In genomic region chr10:125132331-125132730, GRCh38 we compare ENCODE assay signal across 23 cellular contexts. TPM values are rescaled to one million over a fixed set of nuclear protein-coding genes. Genes with fewer than 3 reads are reported as not detected.
DNase-seq lines count a peak whose midpoint lies in the region; ATAC-seq, FAIRE-seq and TF ChIP-seq lines count a peak whose summit lies in the region.
"Had no signal": no experiment of that assay in that cellular context is flagged by ENCODE, and none has a peak within 500 bp of the region (broad histone marks: within the 10 kb centered on the region; RNA-seq: fewer than 3 reads in every experiment).

No MANE protein-coding gene starts in this region.

- peaks cover 3% of the 10 kb centered on the region for H3K27me3 Mint-ChIP-seq in activated CD4-positive, alpha-beta T cell treated with anti-CD3 and anti-CD28 coated beads for 36 hours

- no peak overlapping the region for H4K91ac ChIP-seq in H1 (replicated peaks; ENCODE audit: insufficient read length, low read length)
- no peak overlapping the region for H4K91ac ChIP-seq in trophoblast cell (ENCODE audit: low read depth, low read length)

- H2AK5ac ChIP-seq in H1 (ENCODE audit: low read depth, low read length), result no peak overlapping the region
- H2AK5ac ChIP-seq in trophoblast cell (ENCODE audit: low read length), result no peak overlapping the region

- H3K56ac ChIP-seq in H1 (replicated peaks; ENCODE audit: insufficient read length, low read depth, low read length), result no peak overlapping the region

- no peak for TF ChIP-seq POLR2A in H1 (IDR thresholded peaks at IDR 0.05; ENCODE audit: control extremely low read depth in 1 of 2, low read depth in 2 of 2, low read length in 2 of 2)

- H3K36me3 Mint-ChIP-seq in activated CD4-positive, alpha-beta T cell treated with anti-CD3 and anti-CD28 coated beads for 36 hours (ENCODE audit: low read depth), result no peaks in the 10 kb centered on the region
- H3K36me3 Mint-ChIP-seq: CD4-positive, alpha-beta memory T cell; T-cell had no signal

- CTCF ChIA-PET in H1 (lab: Charles Lee; ENCODE audit: partially characterized antibody), result interaction anchor here (1.2 kb wide), 1 partner anchor 23 kb away, joined by 3 read pairs; no protein-coding TSS in a partner anchor
- CTCF ChIA-PET in activated CD4-positive, alpha-beta T cell treated with anti-CD3 and anti-CD28 coated beads for 36 hours (lab: Charles Lee), result no interaction called here

- H3K4me1 ChIP-seq in H1 (replicated peaks in 1 of 4; ENCODE audit: control insufficient read depth in 3 of 4, insufficient read depth in 4 of 4, low read length in 3 of 4) (peaks cover 21 to 54% (median 39%) of the 10 kb centered on the region in 4 experiments), trophoblast cell (ENCODE audit: control insufficient read depth in 1 of 2, insufficient read depth in 2 of 2, low read length in 2 of 2) (peaks cover 3 to 19% of the 10 kb centered on the region in 2 experiments)
- H3K4me1 ChIP-seq: BE2C had no signal

- ATAC-seq in activated CD4-positive, alpha-beta T cell treated with anti-CD3 and anti-CD28 coated beads for 36 hours, result no peak
- ATAC-seq: GM12878, HepG2, Right ventricle myocardium inferior, T-cell had no signal

- POLR2A ChIA-PET in H1 (lab: Charles Lee; ENCODE audit: partially characterized antibody), result interaction anchor here (3.7 kb wide), 1 partner anchor 21 kb away, joined by 14 read pairs; no protein-coding TSS in a partner anchor
- POLR2A ChIA-PET in activated CD4-positive, alpha-beta T cell treated with anti-CD3 and anti-CD28 coated beads for 36 hours (lab: Charles Lee), result no interaction called here

- no peak for TF ChIP-seq CTCF in H1 (IDR thresholded peaks at IDR 0.05; ENCODE audit: control extremely low read depth in 1 of 3, insufficient read depth in 1 of 3, low read depth in 1 of 3, low read length in 3 of 3)

- H4K12ac ChIP-seq in trophoblast cell (ENCODE audit: low read depth, low read length), result no peak overlapping the region

- H4K8ac ChIP-seq in H1 (ENCODE audit: extremely low read depth, insufficient read depth, low read length) (no peak overlapping the region), trophoblast cell (ENCODE audit: low read depth, low read length) (no peak overlapping the region)

- H3K23ac ChIP-seq in H1 (ENCODE audit: insufficient read length), result no peak overlapping the region
- H3K23ac ChIP-seq in trophoblast cell (ENCODE audit: low read length), result no peak overlapping the region

- FAIRE-seq in H1 (lab: Jason Lieb, UNC), result no peak
- FAIRE-seq: G401.6, GM12878, HepG2 had no signal

- H2BK12ac ChIP-seq in H1 (ENCODE audit: low read depth, low read length), result no peak overlapping the region
- no peak overlapping the region for H2BK12ac ChIP-seq in trophoblast cell (ENCODE audit: low read length)

- no peak overlapping the region for H3K27ac ChIP-seq in H1 (ENCODE audit: low read depth, low read length)
- no peak overlapping the region for H3K27ac ChIP-seq in trophoblast cell (ENCODE audit: low read depth, low read length)
- H3K27ac ChIP-seq: SK-N-MC had no signal

- H3K9ac ChIP-seq in H1 (replicated peaks in 1 of 4; ENCODE audit: extremely low read depth in 1 of 4, low read depth in 3 of 4, low read length in 3 of 4), result no peak overlapping the region
- no peak overlapping the region for H3K9ac ChIP-seq in trophoblast cell (ENCODE audit: low read length)

- H3K27me3 ChIP-seq in H1 (replicated peaks in 1 of 4; ENCODE audit: control insufficient read depth in 3 of 4, extremely low read depth in 1 of 4, insufficient read depth in 3 of 4, low read length in 3 of 4) (no peaks in the 10 kb centered on the region), trophoblast cell (ENCODE audit: insufficient read depth, low read length) (no peaks in the 10 kb centered on the region)
- H3K27me3 ChIP-seq: BE2C had no signal

- H3K79me1 ChIP-seq in H1 (ENCODE audit: low read depth, low read length) (peaks cover 28% of the 10 kb centered on the region), trophoblast cell (ENCODE audit: low read length) (no peaks in the 10 kb centered on the region)

- no peak overlapping the region for H2BK15ac ChIP-seq in H1 (ENCODE audit: low read length)

- WGBS in H1 (ENCODE audit: extremely low coverage in 1 of 2, insufficient coverage in 1 of 2, insufficient read length in 1 of 2, insufficient replicate concordance in 2 of 2, low coverage in 1 of 2, low lambda C conversion rate in 2 of 2, missing lambda C conversion rate in 1 of 2), 2 experiments, result 82% methylated on average over 4 of the region's 4 CpGs; no CpG with 5 or more reads in 1 of the 2 experiments
- no CpG with 5 or more reads among the region's 4 CpGs for WGBS in trophoblast cell (ENCODE audit: extremely low coverage, insufficient coverage, insufficient read length)

- H3K9me3 ChIP-seq in H1 (ENCODE audit: insufficient read depth in 2 of 2, low read depth in 1 of 2, low read length in 1 of 2) (no peaks in the 10 kb centered on the region), trophoblast cell (ENCODE audit: insufficient read depth, low read depth, low read length) (no peaks in the 10 kb centered on the region)
- H3K9me3 ChIP-seq: BE2C had no signal

- H3K4me3 ChIP-seq in H1 (ENCODE audit: extremely low read depth in 1 of 4, insufficient read depth in 2 of 4, low read depth in 3 of 4, low read length in 4 of 4), result no peak overlapping the region
- H3K4me3 ChIP-seq in trophoblast cell (ENCODE audit: low read depth, low read length), result no peak overlapping the region
- H3K4me3 ChIP-seq: GM12878, SK-N-MC had no signal

- H3K4ac ChIP-seq in H1 (replicated peaks; ENCODE audit: insufficient read length, low read depth, low read length), result no peak overlapping the region
- peak overlapping the region; percentile 22 for H3K4ac ChIP-seq in trophoblast cell (ENCODE audit: low read depth, low read length)

- no peak overlapping the region for H2BK20ac ChIP-seq in H1 (ENCODE audit: low read length)

- H3K4me3 Mint-ChIP-seq in activated CD4-positive, alpha-beta T cell treated with anti-CD3 and anti-CD28 coated beads for 36 hours, result no peak overlapping the region
- H3K4me3 Mint-ChIP-seq: CD4-positive, alpha-beta memory T cell; T-cell had no signal

- peaks cover 6 to 59% (median 13%) of the 10 kb centered on the region in 4 experiments; a peak in 7 of 8 replicates for H3K36me3 ChIP-seq in H1 (ENCODE audit: control insufficient read depth in 2 of 4, insufficient read depth in 4 of 4, low read length in 3 of 4)
- peaks cover 17 to 24% of the 10 kb centered on the region in 2 experiments for H3K36me3 ChIP-seq in trophoblast cell (ENCODE audit: control insufficient read depth in 1 of 2, insufficient read depth in 2 of 2, low read length in 2 of 2)

- no peaks in the 10 kb centered on the region for H3K9me3 Mint-ChIP-seq in activated CD4-positive, alpha-beta T cell treated with anti-CD3 and anti-CD28 coated beads for 36 hours (ENCODE audit: low read depth)

- no peak for TF ChIP-seq RAD21 in H1 (IDR thresholded peaks at IDR 0.05 in 1 of 2, conservative IDR thresholded peaks at IDR 0.05 in 1 of 2; ENCODE audit: low read depth in 2 of 2, low read length in 2 of 2)

- no peaks in the 10 kb centered on the region for H3K4me1 Mint-ChIP-seq in activated CD4-positive, alpha-beta T cell treated with anti-CD3 and anti-CD28 coated beads for 36 hours
- H3K4me1 Mint-ChIP-seq: CD4-positive, alpha-beta memory T cell; T-cell had no signal

- no peaks in the 10 kb centered on the region for H3K23me2 ChIP-seq in H1 (ENCODE audit: low read depth, low read length)

- H3K14ac ChIP-seq in H1 (ENCODE audit: insufficient read length) (no peak overlapping the region), trophoblast cell (ENCODE audit: low read length) (no peak overlapping the region)

- H2BK5ac ChIP-seq in H1 (ENCODE audit: low read depth, low read length) (no peak overlapping the region), trophoblast cell (ENCODE audit: low read depth, low read length, poor library complexity) (no peak overlapping the region)

- peaks cover 81 to 100% of the 10 kb centered on the region in 2 experiments for H3K79me2 ChIP-seq in H1 (ENCODE audit: control insufficient read depth in 1 of 2, insufficient read depth in 2 of 2, low read length in 2 of 2)
- H3K79me2 ChIP-seq in trophoblast cell (ENCODE audit: control insufficient read depth, insufficient read depth, low read length, poor library complexity), result peaks cover 4% of the 10 kb centered on the region

- TF ChIP-seq EP300 in H1 (IDR thresholded peaks at IDR 0.05; ENCODE audit: borderline replicate concordance in 1 of 2, low read depth in 2 of 2, low read length in 2 of 2), result no peak

- intact Hi-C loops in activated CD4-positive, alpha-beta T cell treated with anti-CD3 and anti-CD28 coated beads for 36 hours (cut with DNase I, micrococcal nuclease), result no loop called here

- H2AFZ ChIP-seq in H1 (ENCODE audit: low read length) (no peak overlapping the region), trophoblast cell (ENCODE audit: insufficient read depth, low read length, poor library complexity) (no peak overlapping the region)

- H4K5ac ChIP-seq in H1 (ENCODE audit: insufficient read length, low read depth, low read length), result no peak overlapping the region

- H3K27ac Mint-ChIP-seq in activated CD4-positive, alpha-beta T cell treated with anti-CD3 and anti-CD28 coated beads for 36 hours, result no peak overlapping the region
- H3K27ac Mint-ChIP-seq: CD4-positive, alpha-beta memory T cell; T-cell had no signal

- H3K4me2 ChIP-seq in H1 (ENCODE audit: insufficient read depth in 1 of 2, low read depth in 2 of 2, low read length in 2 of 2) (no peak overlapping the region), trophoblast cell (ENCODE audit: low read length) (no peak overlapping the region)

- H3K18ac ChIP-seq in H1 (ENCODE audit: extremely low read depth, low read length), result no peak overlapping the region
- no peak overlapping the region for H3K18ac ChIP-seq in trophoblast cell (ENCODE audit: low read length)

- H4K20me1 ChIP-seq in H1 (replicated peaks in 1 of 2; ENCODE audit: control insufficient read depth in 1 of 2, insufficient read depth in 2 of 2, low read length in 2 of 2), result peaks cover 80 to 87% of the 10 kb centered on the region in 2 experiments

- no peak overlapping the region for H2BK120ac ChIP-seq in H1 (replicated peaks; ENCODE audit: low read depth, low read length)
- no peak overlapping the region for H2BK120ac ChIP-seq in trophoblast cell (ENCODE audit: insufficient read depth, low read length, poor library complexity)

- DNase-seq in D341Med (ENCODE audit: low spot score) (peak; percentile 47), HCEC 1CT (peak; percentile 25), H1 (ENCODE audit: low read depth in 1 of 2, low spot score in 2 of 2) (no peak), trophoblast cell (no peak), T1000 (lab: John Stamatoyannopoulos, UW) (no peak), SW480 (ENCODE audit: low spot score) (no peak)
- no peak for DNase-seq in activated CD4-positive, alpha-beta T cell treated with anti-CD3 and anti-CD28 coated beads for 36 hours
- DNase-seq: BE2C; Calu3; CD4-positive, alpha-beta memory T cell; DND-41; GOT3; Karpas-422; NCI-H1105; NCI-H1694 treated with DMSO at 0.1 percent for 48 hours; NCI-H446 treated with DMSO at 0.1 percent for 48 hours; NCI-H774; T-cell had no signal

RNA-seq across cellular contexts. Expression of gene CTBP2, which starts 28.0 kb away (rescaled TPM):
- 218 and 221 TPM in 2 replicates for total RNA-seq in H1 (2021; fragmentation: NEBNext Ultra II Directional; extraction: Animal tissue kit (Norgen Biotek cat#: 25700))
- 208 and 274 TPM in 2 replicates for polyA plus RNA-seq in H1 (2011; rRNA removed)
- polyA plus RNA-seq in H1 (2011; cell fraction: cytosol; rRNA removed), result 254 TPM
- 524 TPM for polyA plus RNA-seq in H1 (2011; cell fraction: nucleus; rRNA removed)
- 156 to 222 TPM (median 206 TPM) in 4 replicates for polyA plus RNA-seq in H1 (2012, experiment 1 of 2)
- 48.0 TPM for polyA plus RNA-seq in H1 (2012, experiment 2 of 2)
- polyA plus RNA-seq in H1 (2013, experiment 1 of 2), result 109 TPM
- 108 TPM for polyA plus RNA-seq in H1 (2013, experiment 2 of 2)
- 244 and 299 TPM in 2 replicates for polyA minus RNA-seq in H1 (2011; rRNA and poly(A)+ RNA removed)
- polyA minus RNA-seq in H1 (2011; cell fraction: cytosol; rRNA and poly(A)+ RNA removed), result 209 TPM
- polyA minus RNA-seq in H1 (2011; cell fraction: nucleus; rRNA and poly(A)+ RNA removed), result 223 TPM
- polyA plus RNA-seq in trophoblast cell (2013), result 57.7 and 58.8 TPM in 2 replicates
- total RNA-seq in activated CD4-positive, alpha-beta T cell treated with anti-CD3 and anti-CD28 coated beads for 36 hours, result under 1 TPM; 0.12 to 0.21 TPM
- total RNA-seq: HepG2 had no signal

Comparison
In these comparisons a context has a peak if more than half of its experiments do, and no peak if none do; other contexts are left out.
1. DNase-seq: peak in D341Med (single experiment) and HCEC 1CT (single experiment); none in H1 (0 of 2), trophoblast cell (0 of 2), T1000 (single experiment), activated CD4-positive, alpha-beta T cell treated with anti-CD3 and anti-CD28 coated beads for 36 hours (single experiment) and SW480 (single experiment).
2. RNA of gene CTBP2, which starts 28.0 kb away (total RNA-seq): 218 to 221 TPM in H1; 0.12 to 0.21 TPM in activated CD4-positive, alpha-beta T cell treated with anti-CD3 and anti-CD28 coated beads for 36 hours; every median in the first group is over 100 times any median in the second.